In genomic region chr12:9066183-9066623, GRCh38 we compare ENCODE assay signal across 15 cellular contexts. TPM values are rescaled to one million over a fixed set of nuclear protein-coding genes. Genes with fewer than 3 reads are reported as not detected.
DNase-seq lines count a peak whose midpoint lies in the region; ATAC-seq and TF ChIP-seq lines count a peak whose summit lies in the region.
"Had no signal": no experiment of that assay in that cellular context is flagged by ENCODE, and none has a peak within 500 bp of the region (broad histone marks: within the 10 kb centered on the region; RNA-seq: fewer than 3 reads in every experiment).

No MANE protein-coding gene starts in this region.

- DNase-seq in right cardiac atrium (peak; percentile 13 to 52 (median 50)), Right ventricle myocardium superior (no peak), chondrocyte (ENCODE audit: low spot score) (no peak), naive B cell (no peak), tibial artery (no peak), NOMO-1 treated with DMSO at 0.1 percent for 48 hours (lab: John Stamatoyannopoulos, UW; ENCODE audit: unreplicated experiment) (no peak), body of pancreas (no peak)
- DNase-seq: activated CD4-positive, CD25-positive, alpha-beta regulatory T cell; cortex of kidney; esophagus squamous epithelium; IMR-90; NCI-H2171; NCI-H82 had no signal

- TF ChIP-seq POLR2A in body of pancreas (IDR thresholded peaks at IDR 0.05): no peak

- no peaks in the 10 kb centered on the region for H3K9me3 Mint-ChIP-seq in chondrocyte (ENCODE audit: low read depth)
- peaks cover 0 to 8% (median 2%) of the 10 kb centered on the region in 7 donors for H3K9me3 Mint-ChIP-seq in naive B cell

- H3K9me3 ChIP-seq in right cardiac atrium (ENCODE audit: control insufficient read depth, low read length) (no peaks in the 10 kb centered on the region), tibial artery (no peaks in the 10 kb centered on the region), body of pancreas (no peaks in the 10 kb centered on the region)
- H3K9me3 ChIP-seq: esophagus squamous epithelium, heart right ventricle had no signal

- H3K4me3 ChIP-seq in right cardiac atrium (ENCODE audit: low read length) (no peak overlapping the region), tibial artery (no peak overlapping the region), body of pancreas (no peak overlapping the region)

- H3K27ac ChIP-seq in right cardiac atrium (ENCODE audit: low read length) (no peak overlapping the region), tibial artery (peak overlapping the region; percentile 94 to 98), body of pancreas (no peak overlapping the region)

- H3K36me3 Mint-ChIP-seq in chondrocyte (ENCODE audit: low read depth) (no peaks in the 10 kb centered on the region), naive B cell (peaks cover 0 to 9% of the 10 kb centered on the region in 2 donors)

- peaks cover 22% of the 10 kb centered on the region for H3K4me1 Mint-ChIP-seq in chondrocyte (ENCODE audit: low read depth)
- peaks cover 2 to 6% (median 5%) of the 10 kb centered on the region in 3 donors for H3K4me1 Mint-ChIP-seq in naive B cell

- H3K4me1 ChIP-seq in right cardiac atrium (ENCODE audit: control insufficient read depth, insufficient read depth, low read length) (no peaks in the 10 kb centered on the region), tibial artery (peaks cover 0 to 22% (median 16%) of the 10 kb centered on the region in 4 donors), body of pancreas (peaks cover 19% of the 10 kb centered on the region)

- no peak for ATAC-seq in right cardiac atrium
- no peak for ATAC-seq in Right ventricle myocardium superior (ENCODE audit: poor library complexity)
- ATAC-seq in naive B cell (ENCODE audit: low read depth in 2 of 2): no peak
- no peak for ATAC-seq in GM21423 (IDR thresholded peaks at IDR 0.05; ENCODE audit: unreplicated experiment)
- no peak for ATAC-seq in body of pancreas

- intact Hi-C loops in right cardiac atrium (cut with DNase I): loop anchor here in 1 of 4 donors (10.0 kb wide), 1 partner anchor 49 kb away; the partner anchor contains the start of gene A2M
- intact Hi-C loops in Right ventricle myocardium superior (cut with DNase I): no loop called here
- intact Hi-C loops in tibial artery (cut with DNase I; ENCODE audit: low total_unique reads): loop anchor here (10.0 kb wide), 1 partner anchor 579 kb away; no protein-coding TSS in a partner anchor
- intact Hi-C loops in body of pancreas (cut with DNase I): no loop called here

- H3K27ac Mint-ChIP-seq in chondrocyte (ENCODE audit: unreplicated experiment): no peak overlapping the region
- H3K27ac Mint-ChIP-seq in naive B cell: peak overlapping the region in 1 of 6 donors; percentile 22

- no peaks in the 10 kb centered on the region for H3K27me3 ChIP-seq in right cardiac atrium (ENCODE audit: control insufficient read depth, insufficient read depth)
- H3K27me3 ChIP-seq in tibial artery: no peaks in the 10 kb centered on the region
- H3K27me3 ChIP-seq in body of pancreas: no peaks in the 10 kb centered on the region
- H3K27me3 ChIP-seq: heart right ventricle had no signal

- TF ChIP-seq CTCF in chondrocyte (IDR thresholded peaks at IDR 0.05) (no peak), tibial artery (IDR thresholded peaks at IDR 0.05) (no peak), body of pancreas (IDR thresholded peaks at IDR 0.05) (no peak)

- 91% methylated on average over 9 of the region's 9 CpGs for WGBS in right cardiac atrium
- WGBS in body of pancreas, 2 donors: 98% methylated on average over 9 of the region's 9 CpGs

- H3K27me3 Mint-ChIP-seq in chondrocyte (ENCODE audit: low read depth) (no peaks in the 10 kb centered on the region), naive B cell (peaks cover 12 to 28% (median 20%) of the 10 kb centered on the region in 3 donors)

- H3K4me3 Mint-ChIP-seq in chondrocyte (ENCODE audit: unreplicated experiment) (peak overlapping the region; percentile 51), naive B cell (peak overlapping the region in 6 of 8 donors; percentile 23 to 75 (median 56))

- peaks cover 36 to 45% (median 41%) of the 10 kb centered on the region in 3 donors for H3K36me3 ChIP-seq in tibial artery
- H3K36me3 ChIP-seq in body of pancreas (replicated peaks in 1 of 2; ENCODE audit: insufficient read depth in 1 of 2, low read depth in 2 of 2): no peaks in the 10 kb centered on the region

RNA-seq across cellular contexts. Expression of gene A2M, which starts 49.5 kb away (rescaled TPM):
- total RNA-seq in right cardiac atrium (100 to 1,000 TPM; 422 to 604 (median 514) TPM), Right ventricle myocardium superior (478 TPM), chondrocyte (8.5 to 40.8 TPM (median 33.9 TPM) in 3 replicates), body of pancreas (100 to 1,000 TPM in 1 of 2 donors, 10 to 100 TPM in 1; 97.3 to 102 TPM)
- polyA plus RNA-seq in right cardiac atrium (165 TPM), naive B cell (ENCODE audit: low read depth in 6 of 6) (under 1 TPM in 1 of 6 donors, not detected in 5; 0.48 TPM)

Comparison
In these comparisons a context has a peak if more than half of its experiments do, and no peak if none do; other contexts are left out.
1. DNase-seq: peak in right cardiac atrium (3 of 3); none in Right ventricle myocardium superior (single experiment), chondrocyte (single experiment), naive B cell (single experiment), tibial artery (0 of 2), NOMO-1 treated with DMSO at 0.1 percent for 48 hours (single experiment) and body of pancreas (0 of 4).
2. H3K27ac ChIP-seq: peak in tibial artery (2 of 2); none in right cardiac atrium (single experiment) and body of pancreas (0 of 4).